ENCODE assay signal across 27 cellular contexts in genomic region chr9:134167530-134167931, GRCh38. TPM values are rescaled to one million over a fixed set of nuclear protein-coding genes. Genes with fewer than 3 reads are reported as not detected.
DNase-seq lines count a peak whose midpoint lies in the region; ATAC-seq, FAIRE-seq and TF ChIP-seq lines count a peak whose summit lies in the region.
"Had no signal": no experiment of that assay in that cellular context is flagged by ENCODE, and none has a peak within 500 bp of the region (broad histone marks: within the 10 kb centered on the region; RNA-seq: fewer than 3 reads in every experiment).

No MANE protein-coding gene starts in this region.

- H3K9me3 ChIP-seq in fibroblast of lung (ENCODE audit: control insufficient read depth, insufficient read depth, low read depth, low read length), result no peaks in the 10 kb centered on the region
- peaks cover 3% of the 10 kb centered on the region for H3K9me3 ChIP-seq in trophoblast cell (ENCODE audit: insufficient read depth, low read depth, low read length)
- no peaks in the 10 kb centered on the region for H3K9me3 ChIP-seq in naive thymus-derived CD4-positive, alpha-beta T cell (ENCODE audit: control insufficient read depth in 2 of 3, low read length in 3 of 3)
- H3K9me3 ChIP-seq in small intestine (ENCODE audit: control insufficient read depth, low read depth), result no peaks in the 10 kb centered on the region
- H3K9me3 ChIP-seq: SK-N-SH had no signal

- no peak overlapping the region for H4K12ac ChIP-seq in trophoblast cell (ENCODE audit: low read depth, low read length)

- FAIRE-seq in small intestine (lab: Jason Lieb, UNC), result no peak
- FAIRE-seq: GM12878 had no signal

- ATAC-seq in naive thymus-derived CD4-positive, alpha-beta T cell, result no peak
- ATAC-seq in GM18858 (IDR thresholded peaks at IDR 0.05; ENCODE audit: unreplicated experiment), result no peak
- no peak for ATAC-seq in GM19455 (IDR thresholded peaks at IDR 0.05; ENCODE audit: unreplicated experiment)
- ATAC-seq: activated CD4-positive, CD25-positive, alpha-beta regulatory T cell treated with anti-CD3 and anti-CD28 coated beads, Interleukin-2, amount 50 U/mL, for 24 hours; GM12878; stimulated activated naive CD8-positive, alpha-beta T cell treated with anti-CD3 and anti-CD28 coated beads, Interleukin-15, Interleukin-2, amounts not matched to agents 100 U/mL and 50 U/mL, for 24 hours; upper lobe of right lung had no signal

- H3K36me3 ChIP-seq in BJ (ENCODE audit: control insufficient read depth, insufficient read depth, low read length), result no peaks in the 10 kb centered on the region
- H3K36me3 ChIP-seq in fibroblast of lung (ENCODE audit: control insufficient read depth, insufficient read depth, low read length), result no peaks in the 10 kb centered on the region
- no peaks in the 10 kb centered on the region for H3K36me3 ChIP-seq in trophoblast cell (ENCODE audit: control insufficient read depth in 1 of 2, insufficient read depth in 2 of 2, low read length in 2 of 2)
- no peaks in the 10 kb centered on the region for H3K36me3 ChIP-seq in naive thymus-derived CD4-positive, alpha-beta T cell (ENCODE audit: control insufficient read depth in 2 of 3, insufficient read depth in 3 of 3, low read length in 3 of 3)
- no peaks in the 10 kb centered on the region for H3K36me3 ChIP-seq in small intestine (ENCODE audit: control insufficient read depth in 2 of 2, insufficient read depth in 2 of 2, low read length in 2 of 2)
- H3K36me3 ChIP-seq: upper lobe of right lung had no signal

- no peaks in the 10 kb centered on the region for H4K20me1 ChIP-seq in fibroblast of lung (ENCODE audit: control insufficient read depth, extremely low read depth, insufficient read depth, low read length)

- H3K14ac ChIP-seq in trophoblast cell (ENCODE audit: low read length), result no peak overlapping the region

- H2AK5ac ChIP-seq in trophoblast cell (ENCODE audit: low read length), result no peak overlapping the region

- H2BK12ac ChIP-seq in trophoblast cell (ENCODE audit: low read length), result no peak overlapping the region

- H3K4me2 ChIP-seq in fibroblast of lung (ENCODE audit: extremely low read depth, insufficient read depth, low read length) (no peak overlapping the region), trophoblast cell (ENCODE audit: low read length) (no peak overlapping the region)
- H3K4me2 ChIP-seq: SK-N-SH had no signal

- H3K36me3 Mint-ChIP-seq in naive thymus-derived CD4-positive, alpha-beta T cell, result peaks cover 0 to 3% (median 0%) of the 10 kb centered on the region in 5 donors
- H3K36me3 Mint-ChIP-seq: activated naive CD8-positive, alpha-beta T cell treated with anti-CD3 and anti-CD28 coated beads, Interleukin-2, amount 10 ng/mL, durations not matched to agents 7 days and 5 days had no signal

- CTCF ChIA-PET in BJ (lab: Yijun Ruan, JAX), result interaction anchor here (0.6 to 6.2 kb wide), 5 partner anchors 9 to 283 kb away, joined by 3 to 175 read pairs (median 4); no protein-coding TSS in a partner anchor
- CTCF ChIA-PET in naive thymus-derived CD4-positive, alpha-beta T cell (lab: Charles Lee), result interaction anchor here (1.1 to 1.9 kb wide), 2 partner anchors 229 to 275 kb away, joined by 3 to 8 read pairs; no protein-coding TSS in a partner anchor

- peaks cover 2% of the 10 kb centered on the region for H3K79me2 ChIP-seq in fibroblast of lung (ENCODE audit: control insufficient read depth, insufficient read depth, low read length)
- no peaks in the 10 kb centered on the region for H3K79me2 ChIP-seq in trophoblast cell (ENCODE audit: control insufficient read depth, insufficient read depth, low read length, poor library complexity)

- H3K4me1 ChIP-seq in fibroblast of lung (ENCODE audit: control insufficient read depth, extremely low read depth, insufficient read depth, low read length), result peaks cover 16% of the 10 kb centered on the region
- no peaks in the 10 kb centered on the region for H3K4me1 ChIP-seq in trophoblast cell (ENCODE audit: control insufficient read depth in 1 of 2, insufficient read depth in 2 of 2, low read length in 2 of 2)
- peaks cover 0 to 17% of the 10 kb centered on the region in 2 donors for H3K4me1 ChIP-seq in naive thymus-derived CD4-positive, alpha-beta T cell (ENCODE audit: control insufficient read depth in 2 of 2, insufficient read depth in 2 of 2, low read length in 2 of 2)
- peaks cover 0 to 3% of the 10 kb centered on the region in 2 donors for H3K4me1 ChIP-seq in small intestine (ENCODE audit: control insufficient read depth in 2 of 2, insufficient read depth in 1 of 2, low read depth in 1 of 2, low read length in 1 of 2)

- H3K4ac ChIP-seq in trophoblast cell (ENCODE audit: low read depth, low read length), result no peak overlapping the region

- H3K27ac ChIP-seq in fibroblast of lung (ENCODE audit: insufficient read depth, low read length) (no peak overlapping the region), trophoblast cell (ENCODE audit: low read depth, low read length) (no peak overlapping the region), small intestine (ENCODE audit: low read depth in 1 of 2, low read length in 1 of 2) (no peak overlapping the region)
- no peak overlapping the region for H3K27ac ChIP-seq in naive thymus-derived CD4-positive, alpha-beta T cell (ENCODE audit: low read depth, low read length)
- H3K27ac ChIP-seq: upper lobe of right lung had no signal

- H3K18ac ChIP-seq in trophoblast cell (ENCODE audit: low read length), result no peak overlapping the region

- H3K9ac ChIP-seq in fibroblast of lung (ENCODE audit: insufficient read depth, low read length) (no peak overlapping the region), trophoblast cell (ENCODE audit: low read length) (no peak overlapping the region)
- H3K9ac ChIP-seq: SK-N-SH had no signal

- no peak overlapping the region for H4K91ac ChIP-seq in trophoblast cell (ENCODE audit: low read depth, low read length)

- no peaks in the 10 kb centered on the region for H3K79me1 ChIP-seq in trophoblast cell (ENCODE audit: low read length)

- TF ChIP-seq CTCF in BJ (IDR thresholded peaks at IDR 0.05; ENCODE audit: insufficient read depth, low read depth, low read length) (no peak), fibroblast of lung (conservative IDR thresholded peaks at IDR 0.05 in 1 of 2, IDR thresholded peaks at IDR 0.05 in 1 of 2; ENCODE audit: low read depth in 1 of 2, low read length in 2 of 2) (no peak)

- DNase-seq in BJ (ENCODE audit: low read depth), result peak; percentile 51
- peak; percentile 18 for DNase-seq in NCI-H226
- peak; percentile 52 to 66 for DNase-seq in fibroblast of lung (ENCODE audit: low read depth in 2 of 2)
- peak; percentile 11 to 19 for DNase-seq in trophoblast cell
- DNase-seq in naive thymus-derived CD4-positive, alpha-beta T cell, result no peak
- DNase-seq in small intestine, result no peak
- DNase-seq: activated CD8-positive, alpha-beta memory T cell treated with anti-CD3 and anti-CD28 coated beads for 24 hours; activated naive CD8-positive, alpha-beta T cell treated with anti-CD3 and anti-CD28 coated beads, Interleukin-2, amount 10 ng/mL, durations not matched to agents 7 days and 5 days; AML-193; KBM-7; kidney glomerular epithelial cell; mesendoderm; NCI-H1105 treated with DMSO at 0.1 percent for 48 hours; NCI-H748 treated with DMSO at 0.1 percent for 48 hours; OCI-M1; retina; SK-N-SH; stimulated activated naive CD8-positive, alpha-beta T cell treated with anti-CD3 and anti-CD28 coated beads, Interleukin-15, Interleukin-2, amounts not matched to agents 100 U/mL and 50 U/mL, for 24 hours; T1000; upper lobe of right lung had no signal

- no peak overlapping the region for H3K23ac ChIP-seq in trophoblast cell (ENCODE audit: low read length)

- POLR2A ChIA-PET in BJ (lab: Charles Lee), result no interaction called here
- POLR2A ChIA-PET in naive thymus-derived CD4-positive, alpha-beta T cell (lab: Charles Lee), result interaction anchor here (0.6 to 0.9 kb wide), 2 partner anchors 13 to 141 kb away, joined by 5 to 6 read pairs; no protein-coding TSS in a partner anchor

- intact Hi-C loops in naive thymus-derived CD4-positive, alpha-beta T cell (cut with micrococcal nuclease), result loop anchor here (10.0 kb wide), 6 partner anchors 793 to 1947 kb away; partner anchors contain the start of genes MED22 (in 1 of the 2), MRPS2 (in 1 of the 2), RPL7A (in 1 of the 2) and SETX (in 1 of the 2)

- no peak overlapping the region for H4K8ac ChIP-seq in trophoblast cell (ENCODE audit: low read depth, low read length)

- H2BK120ac ChIP-seq in trophoblast cell (ENCODE audit: insufficient read depth, low read length, poor library complexity), result no peak overlapping the region

- H3K4me1 Mint-ChIP-seq in naive thymus-derived CD4-positive, alpha-beta T cell, result peaks cover 0 to 18% (median 11%) of the 10 kb centered on the region in 7 donors

- H3K27me3 ChIP-seq in BJ (ENCODE audit: control insufficient read depth, insufficient read depth, low read length), result no peaks in the 10 kb centered on the region
- H3K27me3 ChIP-seq in fibroblast of lung (ENCODE audit: control insufficient read depth, insufficient read depth, low read length), result no peaks in the 10 kb centered on the region
- no peaks in the 10 kb centered on the region for H3K27me3 ChIP-seq in trophoblast cell (ENCODE audit: insufficient read depth, low read length)
- no peaks in the 10 kb centered on the region for H3K27me3 ChIP-seq in naive thymus-derived CD4-positive, alpha-beta T cell (ENCODE audit: control insufficient read depth in 2 of 2, insufficient read depth in 2 of 2, low read length in 2 of 2)
- no peaks in the 10 kb centered on the region for H3K27me3 ChIP-seq in small intestine (ENCODE audit: control insufficient read depth in 2 of 2, insufficient read depth in 2 of 2, low read length in 2 of 2)
- H3K27me3 ChIP-seq: upper lobe of right lung had no signal

- H3K4me3 ChIP-seq in BJ (ENCODE audit: low read depth, low read length) (no peak overlapping the region), fibroblast of lung (replicated peaks in 1 of 4; ENCODE audit: control extremely low read depth in 1 of 4, insufficient read depth in 1 of 4, low read depth in 3 of 4, low read length in 4 of 4) (no peak overlapping the region), trophoblast cell (ENCODE audit: low read depth, low read length) (no peak overlapping the region), small intestine (ENCODE audit: low read depth in 1 of 2, low read length in 2 of 2) (no peak overlapping the region)
- H3K4me3 ChIP-seq in naive thymus-derived CD4-positive, alpha-beta T cell (ENCODE audit: low read length), result no peak overlapping the region
- H3K4me3 ChIP-seq: GM12878, upper lobe of right lung had no signal

- no peaks in the 10 kb centered on the region for H3K27me3 Mint-ChIP-seq in naive thymus-derived CD4-positive, alpha-beta T cell

- H2AFZ ChIP-seq in fibroblast of lung (ENCODE audit: low read length) (no peak overlapping the region), trophoblast cell (ENCODE audit: insufficient read depth, low read length, poor library complexity) (no peak overlapping the region)

- no peak overlapping the region for H2BK5ac ChIP-seq in trophoblast cell (ENCODE audit: low read depth, low read length, poor library complexity)

- peaks cover 0 to 5% (median 0%) of the 10 kb centered on the region in 11 donors for H3K9me3 Mint-ChIP-seq in naive thymus-derived CD4-positive, alpha-beta T cell
- H3K9me3 Mint-ChIP-seq: activated naive CD8-positive, alpha-beta T cell treated with anti-CD3 and anti-CD28 coated beads, Interleukin-2, amount 10 ng/mL, durations not matched to agents 7 days and 5 days had no signal

- WGBS in trophoblast cell (ENCODE audit: extremely low coverage, insufficient coverage, insufficient read length), result no CpG with 5 or more reads among the region's 4 CpGs
- WGBS in small intestine, 3 donors, result 71 to 89% (median 75%) methylated on average over 4 of the region's 4 CpGs

- no peak overlapping the region for H3K27ac Mint-ChIP-seq in naive thymus-derived CD4-positive, alpha-beta T cell
- H3K27ac Mint-ChIP-seq: activated naive CD8-positive, alpha-beta T cell treated with anti-CD3 and anti-CD28 coated beads, Interleukin-2, amount 10 ng/mL, durations not matched to agents 7 days and 5 days had no signal

- no peak overlapping the region for H3K4me3 Mint-ChIP-seq in naive thymus-derived CD4-positive, alpha-beta T cell
- H3K4me3 Mint-ChIP-seq: activated naive CD8-positive, alpha-beta T cell treated with anti-CD3 and anti-CD28 coated beads, Interleukin-2, amount 10 ng/mL, durations not matched to agents 7 days and 5 days had no signal

RNA-seq across cellular contexts. Expression of gene RNU6ATAC, which starts 3.2 kb away (rescaled TPM):
- polyA plus RNA-seq in BJ (2011; rRNA removed) (not detected in 2 replicates), fibroblast of lung (not detected in 2 replicates), small intestine (not detected)
- polyA minus RNA-seq in BJ (2011; rRNA and poly(A)+ RNA removed), result under 0.01 TPM in 2 replicates
- not detected in 2 replicates for total RNA-seq in fibroblast of lung
- not detected in 2 replicates for polyA plus RNA-seq in fibroblast of lung (2012)
- polyA minus RNA-seq in fibroblast of lung (ENCODE audit: low replicate concordance), result under 0.01 TPM in 1 of 2 replicates, not detected in the other
- not detected in 2 replicates for polyA plus RNA-seq in trophoblast cell (2013)
- total RNA-seq in naive thymus-derived CD4-positive, alpha-beta T cell, result 10 to 100 TPM; 17.1 to 67.0 (median 31.6) TPM
- polyA plus RNA-seq in naive thymus-derived CD4-positive, alpha-beta T cell, result not detected
- total RNA-seq: G401 had no signal
- polyA plus RNA-seq: esophagus, GM12878, neural cell, SK-N-SH had no signal

RNA-seq across cellular contexts. Expression of gene WDR5, which starts 31.6 kb away (rescaled TPM):
- polyA plus RNA-seq in BJ (2011; rRNA removed) (23.8 and 24.4 TPM in 2 replicates), fibroblast of lung (26.0 and 28.0 TPM in 2 replicates), small intestine (10 to 100 TPM; 14.6 to 36.7 (median 19.7) TPM)
- polyA minus RNA-seq in BJ (2011; rRNA and poly(A)+ RNA removed), result 15.9 and 18.4 TPM in 2 replicates
- 15.4 and 15.5 TPM in 2 replicates for total RNA-seq in fibroblast of lung
- 21.5 and 29.5 TPM in 2 replicates for polyA plus RNA-seq in fibroblast of lung (2012)
- polyA minus RNA-seq in fibroblast of lung (ENCODE audit: low replicate concordance), result 12.8 and 23.1 TPM in 2 replicates
- polyA plus RNA-seq in trophoblast cell (2013), result 23.6 and 23.9 TPM in 2 replicates
- total RNA-seq in naive thymus-derived CD4-positive, alpha-beta T cell, result 10 to 100 TPM; 16.0 to 42.3 (median 30.9) TPM
- 10 to 100 TPM; 13.8 to 17.5 TPM for polyA plus RNA-seq in naive thymus-derived CD4-positive, alpha-beta T cell

Comparison
In these comparisons a context has a peak if more than half of its experiments do, and no peak if none do; other contexts are left out.
1. DNase-seq: peak in BJ (single experiment), NCI-H226 (single experiment), fibroblast of lung (2 of 2) and trophoblast cell (2 of 2); none in naive thymus-derived CD4-positive, alpha-beta T cell (0 of 9) and small intestine (single experiment).